Comparison of ENCODE assay signal across 8 cellular contexts in genomic region chr19:40778045-40778864, GRCh38. TPM values are rescaled to one million over a fixed set of nuclear protein-coding genes. Genes with fewer than 3 reads are reported as not detected.
DNase-seq lines count a peak whose midpoint lies in the region; ATAC-seq lines count a peak whose summit lies in the region.

A gene with protein sequence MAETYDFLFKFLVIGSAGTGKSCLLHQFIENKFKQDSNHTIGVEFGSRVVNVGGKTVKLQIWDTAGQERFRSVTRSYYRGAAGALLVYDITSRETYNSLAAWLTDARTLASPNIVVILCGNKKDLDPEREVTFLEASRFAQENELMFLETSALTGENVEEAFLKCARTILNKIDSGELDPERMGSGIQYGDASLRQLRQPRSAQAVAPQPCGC (plus strand): TSS chr19:40778247. CDS start chr19:40778376, 129 bp downstream.

- H3K18ac ChIP-seq in mesendoderm (ENCODE audit: low read length): peak within 1 kb of the TSS; percentile 77

- WGBS in mesendoderm (ENCODE audit: extremely low coverage, insufficient coverage, low lambda C conversion rate): no CpG with 5 or more reads among the region's 51 CpGs

- H4K8ac ChIP-seq in mesendoderm (ENCODE audit: low read depth, low read length): no peak within 1 kb of the TSS

- CTCF ChIA-PET in activated CD8-positive, alpha-beta memory T cell treated with anti-CD3 and anti-CD28 coated beads, Interleukin-2, amount 10 ng/mL, durations not matched to agents 7 days and 5 days (lab: Charles Lee): interaction anchor here (0.5 to 4.6 kb wide), 17 partner anchors 9 to 524 kb away, joined by 3 to 47 read pairs (median 5); partner anchors contain the start of genes ACTMAP, COQ8B, EGLN2 and ITPKC

- H3K4me1 ChIP-seq in NT2/D1 (ENCODE audit: insufficient read depth, insufficient read length): peaks cover 10% of the 10 kb centered on the region
- H3K4me1 ChIP-seq in endocrine pancreas (ENCODE audit: control insufficient read depth, insufficient read depth, low read length): no peaks in the 10 kb centered on the region
- H3K4me1 ChIP-seq in mesendoderm (ENCODE audit: control insufficient read depth, low read depth, low read length): peaks cover 5% of the 10 kb centered on the region

- H3K4ac ChIP-seq in mesendoderm (ENCODE audit: low read depth, low read length): peak within 1 kb of the TSS; percentile 58

- H2BK5ac ChIP-seq in mesendoderm (ENCODE audit: low read length): peak within 1 kb of the TSS; percentile 89

- H3K36me3 ChIP-seq in NT2/D1 (ENCODE audit: insufficient read depth, insufficient read length, low read length) (peaks cover 25% of the 10 kb centered on the region), endocrine pancreas (ENCODE audit: control insufficient read depth, insufficient read depth, low read length) (no peaks in the 10 kb centered on the region), mesendoderm (ENCODE audit: control insufficient read depth, insufficient read depth, low read length) (no peaks in the 10 kb centered on the region)

- H4K5ac ChIP-seq in mesendoderm (ENCODE audit: low read length): peak within 1 kb of the TSS; percentile 91

- no peaks in the 10 kb centered on the region for H3K79me1 ChIP-seq in mesendoderm (ENCODE audit: low read length)

- H3K79me2 ChIP-seq in mesendoderm (ENCODE audit: control insufficient read depth, insufficient read depth, low read length): no peaks in the 10 kb centered on the region

- peak; percentile 53 for ATAC-seq in GM21381 (IDR thresholded peaks at IDR 0.05; ENCODE audit: unreplicated experiment)
- peak; percentile 81 for ATAC-seq in activated CD8-positive, alpha-beta memory T cell treated with anti-CD3 and anti-CD28 coated beads, Interleukin-2, amount 10 ng/mL, durations not matched to agents 7 days and 5 days

- peaks cover 33% of the 10 kb centered on the region for H3K4me1 Mint-ChIP-seq in activated CD8-positive, alpha-beta memory T cell treated with anti-CD3 and anti-CD28 coated beads, Interleukin-2, amount 10 ng/mL, durations not matched to agents 7 days and 5 days

- H3K27me3 ChIP-seq in NT2/D1 (ENCODE audit: insufficient read depth, insufficient read length) (no peaks in the 10 kb centered on the region), endocrine pancreas (ENCODE audit: control insufficient read depth, insufficient read depth, low read length) (no peaks in the 10 kb centered on the region), mesendoderm (ENCODE audit: insufficient read depth, low read length, poor library complexity) (no peaks in the 10 kb centered on the region)

- H2AK5ac ChIP-seq in mesendoderm (ENCODE audit: low read length): no peak within 1 kb of the TSS

- peak within 1 kb of the TSS; percentile 96 for H3K27ac ChIP-seq in mesendoderm (ENCODE audit: low read depth, low read length)

- H3K9ac ChIP-seq in NT2/D1 (ENCODE audit: insufficient read length, low read depth) (peak within 1 kb of the TSS; percentile 71), endocrine pancreas (ENCODE audit: control insufficient read depth, insufficient read depth, low read length) (peak within 1 kb of the TSS; percentile 86), mesendoderm (ENCODE audit: low read length) (peak within 1 kb of the TSS; percentile 89)

- DNase-seq in COR-L47 (lab: John Stamatoyannopoulos, UW) (peak; percentile 100), HUDEP-2 (lab: John Stamatoyannopoulos, UW; ENCODE audit: unreplicated experiment in 76 of 76) (peak; percentile 94 to 100 (median 100)), NT2/D1 (ENCODE audit: low read depth, low spot score) (peak; percentile 98), mesendoderm (peak; percentile 100)
- DNase-seq in activated CD8-positive, alpha-beta memory T cell treated with anti-CD3 and anti-CD28 coated beads, Interleukin-2, amount 10 ng/mL, durations not matched to agents 7 days and 5 days: peak; percentile 100
- peak; percentile 99 for DNase-seq in stimulated activated CD8-positive, alpha-beta memory T cell treated with anti-CD3 and anti-CD28 coated beads, Interleukin-15, amount 100 ng/mL, for 1 hour (ENCODE audit: low read depth)

- H3K4me3 Mint-ChIP-seq in activated CD8-positive, alpha-beta memory T cell treated with anti-CD3 and anti-CD28 coated beads, Interleukin-2, amount 10 ng/mL, durations not matched to agents 7 days and 5 days: peak within 1 kb of the TSS; percentile 87

- H3K4me2 ChIP-seq in mesendoderm (ENCODE audit: low read length): peak within 1 kb of the TSS; percentile 94

- H3K23ac ChIP-seq in mesendoderm (ENCODE audit: low read length): no peak within 1 kb of the TSS

- H3K27ac Mint-ChIP-seq in activated CD8-positive, alpha-beta memory T cell treated with anti-CD3 and anti-CD28 coated beads, Interleukin-2, amount 10 ng/mL, durations not matched to agents 7 days and 5 days: peak within 1 kb of the TSS; percentile 99

- H3K36me3 Mint-ChIP-seq in activated CD8-positive, alpha-beta memory T cell treated with anti-CD3 and anti-CD28 coated beads, Interleukin-2, amount 10 ng/mL, durations not matched to agents 7 days and 5 days: peaks cover 14% of the 10 kb centered on the region

- no peak within 1 kb of the TSS for H2BK15ac ChIP-seq in mesendoderm (replicated peaks; ENCODE audit: low read depth)

- H3K4me3 ChIP-seq in NT2/D1 (ENCODE audit: insufficient read length, low read depth): peak within 1 kb of the TSS; percentile 59
- H3K4me3 ChIP-seq in endocrine pancreas (ENCODE audit: control insufficient read depth, insufficient read depth, low read length): peak within 1 kb of the TSS; percentile 87
- peak within 1 kb of the TSS; percentile 81 for H3K4me3 ChIP-seq in mesendoderm (ENCODE audit: low read length)

- no peaks in the 10 kb centered on the region for H3K27me3 Mint-ChIP-seq in activated CD8-positive, alpha-beta memory T cell treated with anti-CD3 and anti-CD28 coated beads, Interleukin-2, amount 10 ng/mL, durations not matched to agents 7 days and 5 days

- H3K9me3 Mint-ChIP-seq in activated CD8-positive, alpha-beta memory T cell treated with anti-CD3 and anti-CD28 coated beads, Interleukin-2, amount 10 ng/mL, durations not matched to agents 7 days and 5 days (ENCODE audit: low read depth): no peaks in the 10 kb centered on the region

- H3K9me3 ChIP-seq in NT2/D1 (ENCODE audit: insufficient read depth, low read length): no peaks in the 10 kb centered on the region
- no peaks in the 10 kb centered on the region for H3K9me3 ChIP-seq in endocrine pancreas (ENCODE audit: control insufficient read depth, low read length)

- no peak within 1 kb of the TSS for H2BK120ac ChIP-seq in mesendoderm (ENCODE audit: low read depth, low read length)

- H3K56ac ChIP-seq in mesendoderm (ENCODE audit: low read length): peak within 1 kb of the TSS; percentile 93

RNA-seq across cellular contexts. Expression of the gene that starts here (rescaled TPM):
- 10 to 100 TPM; 36.2 to 56.7 TPM for total RNA-seq in activated CD8-positive, alpha-beta memory T cell treated with anti-CD3 and anti-CD28 coated beads, Interleukin-2, amount 10 ng/mL, durations not matched to agents 7 days and 5 days
- polyA plus RNA-seq in mesendoderm (2013, experiment 1 of 2): 4.9 TPM
- polyA plus RNA-seq in mesendoderm (2013, experiment 2 of 2): 5.8 TPM

Comparison
In these comparisons a context has a peak if more than half of its experiments do, and no peak if none do; other contexts are left out.
1. Peak in every context shown above with its lines: DNase-seq, ATAC-seq, H3K4me3 ChIP-seq and H3K27ac ChIP-seq.